12 cellular contexts compared by ENCODE assay signal in genomic region chr3:161314836-161315391, GRCh38. TPM values are rescaled to one million over a fixed set of nuclear protein-coding genes. Genes with fewer than 3 reads are reported as not detected.
A peak's percentile ranks its signal among the peaks of the same experiment; 100 is the strongest.
DNase-seq lines count a peak whose midpoint lies in the region; ATAC-seq, FAIRE-seq and TF ChIP-seq lines count a peak whose summit lies in the region.
"Had no signal": no experiment of that assay in that cellular context is flagged by ENCODE, and none has a peak within 500 bp of the region (broad histone marks: within the 10 kb centered on the region; RNA-seq: fewer than 3 reads in every experiment).

No MANE protein-coding gene starts in this region.

- no peaks in the 10 kb centered on the region for H3K36me3 ChIP-seq in PC-9 (ENCODE audit: low read depth)
- no peaks in the 10 kb centered on the region for H3K36me3 ChIP-seq in tibial nerve

- no peak overlapping the region for H2AFZ ChIP-seq in PC-9

- FAIRE-seq in A549 (lab: Jason Lieb, UNC) = no peak
- FAIRE-seq: colon, HTR-8/SVneo had no signal

- POLR2A ChIA-PET in A549 (lab: Yijun Ruan, JAX) = no interaction called here
- POLR2A ChIA-PET in PC-9 (lab: Charles Lee; ENCODE audit: unreplicated experiment) = interaction anchor here (0.6 kb wide), 1 partner anchor 988 kb away, joined by 7 read pairs; no protein-coding TSS in a partner anchor

- no peaks in the 10 kb centered on the region for H4K20me1 ChIP-seq in PC-9 (ENCODE audit: insufficient read depth)

- TF ChIP-seq EP300 in A549 (IDR thresholded peaks at IDR 0.05) (no peak), tibial nerve (IDR thresholded peaks at IDR 0.05) (no peak)

- H3K9me2 ChIP-seq in PC-9 (ENCODE audit: insufficient read depth) = no peaks in the 10 kb centered on the region; the same call in 1 of the 2 replicates

- peaks cover 32% of the 10 kb centered on the region for H3F3A ChIP-seq in PC-9 (ENCODE audit: insufficient read depth, low read depth)

- WGBS in A549 (ENCODE audit: missing lambda C conversion rate) = 37% methylated on average over 3 of the region's 3 CpGs
- WGBS in tibial nerve, 2 donors = 75 to 96% methylated on average over 3 of the region's 3 CpGs

- H3K27ac ChIP-seq in A549 = no peak overlapping the region
- peak overlapping the region; percentile 64 for H3K27ac ChIP-seq in PC-9
- no peak overlapping the region for H3K27ac ChIP-seq in tibial nerve

- H3K27me3 ChIP-seq in PC-9 (ENCODE audit: insufficient read depth, low read depth) = no peaks in the 10 kb centered on the region
- no peaks in the 10 kb centered on the region for H3K27me3 ChIP-seq in tibial nerve

- intact Hi-C loops in PC-9 (cut with micrococcal nuclease; ENCODE audit: unreplicated experiment) = no loop called here

- no peak for TF ChIP-seq RAD21 in A549 (conservative IDR thresholded peaks at IDR 0.05 in 1 of 2, IDR thresholded peaks at IDR 0.05 in 1 of 2)

- TF ChIP-seq CTCF in A549 (IDR thresholded peaks at IDR 0.05) (no peak), PC-9 (conservative IDR thresholded peaks at IDR 0.05) (no peak), tibial nerve (IDR thresholded peaks at IDR 0.05) (no peak)

- H3K4me1 ChIP-seq in A549 (no peaks in the 10 kb centered on the region), PC-9 (replicated peaks; ENCODE audit: insufficient read depth) (peaks cover 32% of the 10 kb centered on the region), tibial nerve (no peaks in the 10 kb centered on the region)

- H3K4me3 ChIP-seq in A549 (no peak overlapping the region), PC-9 (no peak overlapping the region), tibial nerve (no peak overlapping the region)

- no TSS peak for BruUV-seq in PC-9 (replicated peaks; lab: Mats Ljungman, UMichigan)

- H3K9me3 ChIP-seq in A549 = no peaks in the 10 kb centered on the region
- 0 out of 2 replicates have a peak, but pooled peaks cover 2% of the 10 kb centered on the region for H3K9me3 ChIP-seq in PC-9 (ENCODE audit: insufficient read depth, low read depth)
- peaks cover 0 to 2% (median 0%) of the 10 kb centered on the region in 4 donors for H3K9me3 ChIP-seq in tibial nerve

- no peak for TF ChIP-seq POLR2A in A549 (IDR thresholded peaks at IDR 0.05; ENCODE audit: low read length)
- no peak for TF ChIP-seq POLR2A in tibial nerve (IDR thresholded peaks at IDR 0.05)

- DNase-seq in A549 (ENCODE audit: low read depth in 1 of 2, low spot score in 1 of 2) (no peak), PC-9 (peak; percentile 37 to 91), tibial nerve (ENCODE audit: low spot score in 2 of 2) (no peak)
- DNase-seq in stimulated activated CD4-positive, alpha-beta T cell treated with anti-CD3 and anti-CD28 coated beads, Interleukin-2, amount 100 ng/mL, for 48 hours = no peak
- no peak for DNase-seq in stimulated activated CD4-positive, alpha-beta T cell treated with anti-CD3 and anti-CD28 coated beads, Interleukin-4, amount 100 ng/mL, for 1 hour
- no peak for DNase-seq in activated CD8-positive, alpha-beta memory T cell treated with anti-CD3 and anti-CD28 coated beads, Interleukin-2, amount 50 U/mL, for 4 hours
- DNase-seq: activated T-cell treated with anti-CD3 and anti-CD28 coated beads for 4 hours, NCI-H2171 treated with DMSO at 0.1 percent for 48 hours had no signal

- H3K79me2 ChIP-seq in PC-9 (ENCODE audit: low read depth) = no peaks in the 10 kb centered on the region

- CTCF ChIA-PET in A549 (lab: Yijun Ruan, JAX) (no interaction called here), PC-9 (lab: Charles Lee) (interaction anchor here (0.6 to 1.0 kb wide), 3 partner anchors 10 to 92 kb away, joined by 3 read pairs; no protein-coding TSS in a partner anchor)

- H3K4me2 ChIP-seq in A549 (no peak overlapping the region), PC-9 (peak overlapping the region; percentile 41)

- ATAC-seq in A549 (no peak), GM19351 (IDR thresholded peaks at IDR 0.05; ENCODE audit: unreplicated experiment) (peak; percentile 51), HG02885 (IDR thresholded peaks at IDR 0.05; ENCODE audit: poor library complexity, unreplicated experiment) (peak; percentile 62)

TF ChIP-seq in A549, 52 proteins besides CTCF, POLR2A, EP300 and RAD21:
- TF ChIP-seq BCL3 (IDR thresholded peaks at IDR 0.05) (no peak), NFE2L2 (conservative IDR thresholded peaks at IDR 0.05; ENCODE audit: low read length) (0 out of 2 replicates have a peak, but pooled peaks have one; percentile 39), FOSL2 (IDR thresholded peaks at IDR 0.05) (no peak), FOSL2 (CRISPR knock-in tag; IDR thresholded peaks at IDR 0.05) (peak; percentile 72)

RNA-seq across cellular contexts. Expression of gene SPTSSB, which starts 56.4 kb away (rescaled TPM):
- 0.43 TPM in 1 of 2 replicates, not detected in the other for polyA plus RNA-seq in A549 (2011; rRNA removed)
- polyA plus RNA-seq in A549 (2012; cell fraction: cytosol; rRNA removed) = not detected in 2 replicates
- polyA plus RNA-seq in A549 (2012; cell fraction: nucleus; rRNA removed) = not detected in 2 replicates
- polyA plus RNA-seq in A549 (2017; fragmentation: RNase III; extraction: RNeasy Plus Mini Kit Qiagen cat#74134 plus additional on column Dnase treatment) = 0.06 to 0.07 TPM in 2 of 3 replicates, not detected in the other
- not detected in 2 replicates for polyA minus RNA-seq in A549 (2011; rRNA and poly(A)+ RNA removed)
- 1.2 and 4.0 TPM in 2 replicates for total RNA-seq in PC-9 (2021)
- under 1 TPM in 1 of 4 donors, not detected in 3; 0.63 TPM for total RNA-seq in tibial nerve

Comparison
In these comparisons a context has a peak if more than half of its experiments do, and no peak if none do; other contexts are left out.
1. ATAC-seq: peak in GM19351 (single experiment) and HG02885 (single experiment); none in A549 (0 of 2).
2. DNase-seq: peak in PC-9 (2 of 2); none in A549 (0 of 2), tibial nerve (0 of 2), stimulated activated CD4-positive, alpha-beta T cell treated with anti-CD3 and anti-CD28 coated beads, Interleukin-2, amount 100 ng/mL, for 48 hours (0 of 2), stimulated activated CD4-positive, alpha-beta T cell treated with anti-CD3 and anti-CD28 coated beads, Interleukin-4, amount 100 ng/mL, for 1 hour (single experiment) and activated CD8-positive, alpha-beta memory T cell treated with anti-CD3 and anti-CD28 coated beads, Interleukin-2, amount 50 U/mL, for 4 hours (single experiment).